23 cellular contexts compared by ENCODE assay signal in genomic region chr10:81248846-81249245, GRCh38.
"Had no signal": no experiment of that assay in that cellular context is flagged by ENCODE, and none has a peak within 500 bp of the region (broad histone marks: within the 10 kb centered on the region; RNA-seq: fewer than 3 reads in every experiment).

No MANE protein-coding gene starts in this region.

- H2AFZ ChIP-seq: neural progenitor cell had no signal

- H3K9me3 ChIP-seq: left lung, psoas muscle, right lobe of liver, stomach had no signal

- H3K9ac ChIP-seq: neural progenitor cell had no signal

- H3K27me3 ChIP-seq: brain microvascular endothelial cell, left lung, neural progenitor cell, right lobe of liver, stomach had no signal

- H3K27ac ChIP-seq: brain microvascular endothelial cell, dorsolateral prefrontal cortex, epithelial cell of prostate, left lung, neural progenitor cell, psoas muscle, right lobe of liver, stomach had no signal

- H3K36me3 ChIP-seq: brain microvascular endothelial cell, left lung, neural progenitor cell, right lobe of liver, stomach had no signal

- H3K4me1 ChIP-seq: left lung, neural progenitor cell, psoas muscle, right lobe of liver, stomach had no signal

- DNase-seq: activated CD4-positive, alpha-beta T cell treated with anti-CD3 and anti-CD28 coated beads, Interleukin-2, amount 10 ng/mL, durations not matched to agents 24 days and 14 days; activated CD8-positive, alpha-beta T cell treated with anti-CD3 and anti-CD28 coated beads, Interleukin-2, amount 10 ng/mL, durations not matched to agents 7 days and 5 days; activated effector memory CD4-positive, alpha-beta T cell treated with Interleukin-2 at 50 U/mL for 16 hours; activated naive CD4-positive, alpha-beta T cell treated with anti-CD3 and anti-CD28 coated beads, Interleukin-2, amount 10 ng/mL, durations not matched to agents 7 days and 5 days; activated naive CD8-positive, alpha-beta T cell treated with anti-CD3 and anti-CD28 coated beads, Interleukin-2, amount 50 U/mL, for 24 hours; activated T-cell treated with anti-CD3 and anti-CD28 coated beads, Interleukin-2, amount 50 U/mL, for 4 hours; anterior cingulate cortex; brain microvascular endothelial cell; central memory CD4-positive, alpha-beta T cell; dorsolateral prefrontal cortex; hypothalamus; islet precursor cell; left lung; naive B cell; psoas muscle; right lobe of liver; stimulated activated CD4-positive, alpha-beta T cell treated with anti-CD3 and anti-CD28 coated beads, Interleukin-4, amount 100 ng/mL, for 24 hours; stomach; T-cell; T1000 had no signal

- H3K4me2 ChIP-seq: neural progenitor cell had no signal

- ATAC-seq: activated CD8-positive, alpha-beta T cell treated with anti-CD3 and anti-CD28 coated beads, Interleukin-2, amount 10 ng/mL, durations not matched to agents 7 days and 5 days; activated naive CD8-positive, alpha-beta T cell treated with anti-CD3 and anti-CD28 coated beads, Interleukin-2, amount 50 U/mL, for 24 hours; activated T-cell treated with anti-CD3 and anti-CD28 coated beads, Interleukin-2, amount 50 U/mL, for 4 hours; left lung; psoas muscle; right lobe of liver; stimulated activated effector memory CD8-positive, alpha-beta T cell treated with anti-CD3 and anti-CD28 coated beads, Interleukin-12 subunit alpha, Interleukin-12 subunit beta, amount 100 ng/mL, for 72 hours; T-cell had no signal

- H3K4me3 ChIP-seq: dorsolateral prefrontal cortex, left lung, neural progenitor cell, psoas muscle, right lobe of liver, stomach had no signal
